ENCODE assay signal across 8 cellular contexts in genomic region chr10:124418726-124419501, GRCh38. TPM values are rescaled to one million over a fixed set of nuclear protein-coding genes. Genes with fewer than 3 reads are reported as not detected.
DNase-seq lines count a peak whose midpoint lies in the region; ATAC-seq and TF ChIP-seq lines count a peak whose summit lies in the region.

Gene OAT, minus strand, starts transcription at chr10:124418923. Its CDS starts 6,752 bp downstream, at chr10:124412171.

- peak; percentile 38 for DNase-seq in NCI-H187 treated with DMSO at 0.1 percent for 48 hours (lab: John Stamatoyannopoulos, UW)
- DNase-seq in T-helper 2 cell treated with Interferon-gamma antibody and Interleukin-4, amounts not matched to agents 5 μg/mL and 100 μg/mL, for 36 hours (ENCODE audit: low spot score): peak; percentile 95
- DNase-seq in anterior cingulate cortex (lab: John Stamatoyannopoulos, UW): peak; percentile 51 to 98 (median 94)
- peak; percentile 98 for DNase-seq in left ventricle myocardium superior
- peak; percentile 97 for DNase-seq in prostate gland (ENCODE audit: low spot score)
- DNase-seq in ureter (ENCODE audit: low spot score): peak; percentile 96

- H3K36me3 Mint-ChIP-seq in T-helper 2 cell treated with Interferon-gamma antibody and Interleukin-4, amounts not matched to agents 5 μg/mL and 100 μg/mL, for 36 hours (ENCODE audit: low read depth): no peaks in the 10 kb centered on the region

- no peaks in the 10 kb centered on the region for H3K9me3 Mint-ChIP-seq in T-helper 2 cell treated with Interferon-gamma antibody and Interleukin-4, amounts not matched to agents 5 μg/mL and 100 μg/mL, for 36 hours

- ATAC-seq in GM18502 (IDR thresholded peaks at IDR 0.05; ENCODE audit: poor library complexity, unreplicated experiment): peak; percentile 98
- ATAC-seq in HG02938 (IDR thresholded peaks at IDR 0.05; ENCODE audit: unreplicated experiment): peak; percentile 95
- ATAC-seq in left ventricle myocardium superior: peak; percentile 99

- H3K27ac Mint-ChIP-seq in T-helper 2 cell treated with Interferon-gamma antibody and Interleukin-4, amounts not matched to agents 5 μg/mL and 100 μg/mL, for 36 hours: peak within 1 kb of the TSS; percentile 60

- peak within 1 kb of the TSS; percentile 70 to 92 for H3K4me3 ChIP-seq in prostate gland

- no peaks in the 10 kb centered on the region for H3K36me3 ChIP-seq in prostate gland

- peak in 2 of 4 experiments; percentile 21 to 34 for TF ChIP-seq CTCF in prostate gland (IDR thresholded peaks at IDR 0.05)

- 2% methylated on average over 64 of the region's 70 CpGs for WGBS in prostate gland

- no peaks in the 10 kb centered on the region for H3K9me3 ChIP-seq in prostate gland

- TF ChIP-seq POLR2A in prostate gland (IDR thresholded peaks at IDR 0.05): peak; percentile 99

- peak within 1 kb of the TSS; percentile 76 for H3K4me3 Mint-ChIP-seq in T-helper 2 cell treated with Interferon-gamma antibody and Interleukin-4, amounts not matched to agents 5 μg/mL and 100 μg/mL, for 36 hours

- H3K27me3 ChIP-seq in prostate gland (replicated peaks; ENCODE audit: insufficient read depth): no peaks in the 10 kb centered on the region

- peaks cover 8% of the 10 kb centered on the region for H3K4me1 ChIP-seq in prostate gland (replicated peaks)

- peaks cover 7% of the 10 kb centered on the region for H3K4me1 Mint-ChIP-seq in T-helper 2 cell treated with Interferon-gamma antibody and Interleukin-4, amounts not matched to agents 5 μg/mL and 100 μg/mL, for 36 hours (ENCODE audit: low read depth)

- intact Hi-C loops in left ventricle myocardium superior (cut with micrococcal nuclease) (no loop called here), prostate gland (cut with DNase I) (no loop called here)

- peaks cover 14% of the 10 kb centered on the region for H3K27me3 Mint-ChIP-seq in T-helper 2 cell treated with Interferon-gamma antibody and Interleukin-4, amounts not matched to agents 5 μg/mL and 100 μg/mL, for 36 hours (ENCODE audit: low read depth)

- H3K27ac ChIP-seq in prostate gland: peak within 1 kb of the TSS; percentile 88 to 92

RNA-seq across cellular contexts. Expression of gene OAT, which starts in this region (rescaled TPM):
- 22.7 TPM for total RNA-seq in left ventricle myocardium superior
- 100 to 1,000 TPM in 1 of 2 donors, 10 to 100 TPM in 1; 86.3 to 139 TPM for total RNA-seq in prostate gland
- total RNA-seq in ureter: 50.4 TPM

Comparison
In these comparisons a context has a peak if more than half of its experiments do, and no peak if none do; other contexts are left out.
1. Peak in every context shown above with its lines: DNase-seq, ATAC-seq, H3K4me3 ChIP-seq and H3K27ac ChIP-seq.
2. DNase-seq: peak in every context shown above with its lines; median percentile 98 in left ventricle myocardium superior; 97 in prostate gland; 96 in ureter; 95 in T-helper 2 cell treated with Interferon-gamma antibody and Interleukin-4, amounts not matched to agents 5 μg/mL and 100 μg/mL, for 36 hours; 94 in anterior cingulate cortex; 38 in NCI-H187 treated with DMSO at 0.1 percent for 48 hours.